ENCODE assay signal across 19 cellular contexts in the genomic region with DNA sequence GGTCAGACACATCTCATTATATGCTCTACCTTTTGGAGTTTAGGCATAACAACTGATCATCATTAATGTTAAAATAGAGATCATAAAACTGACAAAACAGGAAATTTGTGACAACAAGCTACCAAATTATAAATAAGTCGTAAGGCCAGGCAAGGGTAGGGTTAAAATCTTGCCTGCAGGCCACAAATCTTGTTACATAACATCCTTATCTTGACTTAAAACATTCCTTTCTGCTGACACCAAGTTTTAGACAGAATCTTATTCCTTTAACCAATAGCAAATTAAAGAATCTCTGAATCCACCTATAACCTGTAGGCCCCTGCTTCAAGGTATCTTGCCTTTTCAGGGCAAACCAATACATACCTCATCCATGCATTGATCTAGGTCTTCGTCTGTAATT. TPM values are rescaled to one million over a fixed set of nuclear protein-coding genes. Genes with fewer than 3 reads are reported as not detected.
"Had no signal": no experiment of that assay in that cellular context is flagged by ENCODE, and none has a peak within 500 bp of the region (broad histone marks: within the 10 kb centered on the region; RNA-seq: fewer than 3 reads in every experiment).

No MANE protein-coding gene starts in this region.

- H3K27ac ChIP-seq: coronary artery, lower lobe of right lung, thoracic aorta, upper lobe of right lung had no signal

- H3K27me3 ChIP-seq: upper lobe of right lung had no signal

- DNase-seq: activated CD4-positive, alpha-beta memory T cell treated with anti-CD3 and anti-CD28 coated beads, Interleukin-2, amount 10 ng/mL, durations not matched to agents 7 days and 5 days; activated CD4-positive, alpha-beta T cell treated with anti-CD3 and anti-CD28 coated beads for 4 hours; activated CD8-positive, alpha-beta memory T cell treated with anti-CD3 and anti-CD28 coated beads, Interleukin-2, amount 10 ng/mL, durations not matched to agents 7 days and 5 days; activated naive CD4-positive, alpha-beta T cell; activated naive CD8-positive, alpha-beta T cell treated with anti-CD3 and anti-CD28 coated beads for 36 hours; amygdala; central memory CD4-positive, alpha-beta T cell; hippocampal formation; lower lobe of right lung; midbrain; nucleus accumbens; posterior cingulate gyrus; stimulated activated naive B cell treated with anti-CD40 and anti-IgM and Interleukin-4, amounts not matched to agents 10 μg/mL and 1 μg/mL and 100 μg/mL, for 72 hours; T-helper 17 cell; upper lobe of right lung had no signal

- H3K36me3 ChIP-seq: lower lobe of right lung, thoracic aorta, upper lobe of right lung had no signal

- H3K9me3 ChIP-seq: lower lobe of right lung, thoracic aorta, upper lobe of right lung had no signal

- H3K4me1 ChIP-seq: lower lobe of right lung, upper lobe of right lung had no signal

- H3K4me3 ChIP-seq: coronary artery, lower lobe of right lung, thoracic aorta, upper lobe of right lung had no signal

RNA-seq across cellular contexts. Expression of gene NKAIN2, which starts 32.5 kb away (rescaled TPM):
- total RNA-seq: activated CD4-positive, alpha-beta memory T cell treated with anti-CD3 and anti-CD28 coated beads, Interleukin-2, amount 10 ng/mL, durations not matched to agents 7 days and 5 days; activated CD8-positive, alpha-beta memory T cell treated with anti-CD3 and anti-CD28 coated beads, Interleukin-2, amount 10 ng/mL, durations not matched to agents 7 days and 5 days; activated naive CD8-positive, alpha-beta T cell treated with anti-CD3 and anti-CD28 coated beads for 36 hours; activated T-helper 17 cell treated with anti-CD3 and anti-CD28 coated beads, Interleukin-2, amount 50 U/mL, for 72 hours; renal cortical epithelial cell; upper lobe of right lung had no signal
